ENCODE assay signal across 19 cellular contexts in genomic region chr1:66291047-66291864, GRCh38.
DNase-seq lines count a peak whose midpoint lies in the region; ATAC-seq and TF ChIP-seq lines count a peak whose summit lies in the region.
"Had no signal": no experiment of that assay in that cellular context is flagged by ENCODE, and none has a peak within 500 bp of the region (broad histone marks: within the 10 kb centered on the region; RNA-seq: fewer than 3 reads in every experiment).

No MANE protein-coding gene starts in this region.

- H3K4me3 ChIP-seq in MM.1S (ENCODE audit: low read length), result no peak overlapping the region
- H3K4me3 ChIP-seq in choroid plexus epithelial cell (ENCODE audit: low read depth, low read length), result no peak overlapping the region
- H3K4me3 ChIP-seq in smooth muscle cell, result no peak overlapping the region
- H3K4me3 ChIP-seq: HAP-1 had no signal

- H3K36me3 ChIP-seq in MM.1S (replicated peaks; ENCODE audit: insufficient read depth, low read length) (no peaks in the 10 kb centered on the region), smooth muscle cell (ENCODE audit: low read depth) (no peaks in the 10 kb centered on the region)
- H3K36me3 ChIP-seq: HAP-1, WERI-Rb-1 had no signal

- H3K9me3 ChIP-seq in MM.1S (replicated peaks; ENCODE audit: insufficient read depth, low read length) (no peaks in the 10 kb centered on the region), smooth muscle cell (replicated peaks; ENCODE audit: low read depth) (no peaks in the 10 kb centered on the region)
- H3K9me3 ChIP-seq: HAP-1 had no signal

- H4K20me1 ChIP-seq in MM.1S (ENCODE audit: insufficient read depth, low read length) (no peaks in the 10 kb centered on the region), smooth muscle cell (ENCODE audit: low read depth) (no peaks in the 10 kb centered on the region)

- no peaks in the 10 kb centered on the region for H3K27me3 Mint-ChIP-seq in T-helper 1 cell treated with Interleukin-12 subunit alpha and Interleukin-12 subunit beta and Interleukin-4 antibody, amounts not matched to agents 30 μg/mL and 1 μg/mL, for 36 hours (ENCODE audit: low read depth)

- no peaks in the 10 kb centered on the region for H3F3A ChIP-seq in MM.1S (ENCODE audit: insufficient read depth, low read length)
- H3F3A ChIP-seq in smooth muscle cell (ENCODE audit: low read depth), result no peaks in the 10 kb centered on the region

- peaks cover 7% of the 10 kb centered on the region for H3K36me3 Mint-ChIP-seq in T-helper 1 cell treated with Interleukin-12 subunit alpha and Interleukin-12 subunit beta and Interleukin-4 antibody, amounts not matched to agents 30 μg/mL and 1 μg/mL, for 36 hours (ENCODE audit: low read depth)

- 82% methylated on average over 2 of the region's 2 CpGs for WGBS in smooth muscle cell (ENCODE audit: low lambda C conversion rate)

- H3K4me3 Mint-ChIP-seq in T-helper 1 cell treated with Interleukin-12 subunit alpha and Interleukin-12 subunit beta and Interleukin-4 antibody, amounts not matched to agents 30 μg/mL and 1 μg/mL, for 36 hours, result no peak overlapping the region
- H3K4me3 Mint-ChIP-seq: activated CD8-positive, alpha-beta T cell treated with anti-CD3 and anti-CD28 coated beads, Interleukin-2, amount 10 ng/mL, durations not matched to agents 7 days and 5 days; neural crest cell had no signal

- H3K4me1 ChIP-seq in MM.1S (ENCODE audit: low read length), result 0 out of 2 replicates have a peak, but pooled peaks cover 3% of the 10 kb centered on the region
- H3K4me1 ChIP-seq in smooth muscle cell (ENCODE audit: low read depth), result no peaks in the 10 kb centered on the region
- H3K4me1 ChIP-seq: HAP-1 had no signal

- no peaks in the 10 kb centered on the region for H3K27me3 ChIP-seq in MM.1S (replicated peaks; ENCODE audit: insufficient read depth, low read length)
- H3K27me3 ChIP-seq in smooth muscle cell (ENCODE audit: low read depth), result no peaks in the 10 kb centered on the region

- no peaks in the 10 kb centered on the region for H3K9me3 Mint-ChIP-seq in T-helper 1 cell treated with Interleukin-12 subunit alpha and Interleukin-12 subunit beta and Interleukin-4 antibody, amounts not matched to agents 30 μg/mL and 1 μg/mL, for 36 hours
- H3K9me3 Mint-ChIP-seq: neural crest cell had no signal

- no peak overlapping the region for H3K27ac ChIP-seq in MM.1S (ENCODE audit: low read length)
- H3K27ac ChIP-seq in smooth muscle cell (ENCODE audit: low read depth), result peak overlapping the region; percentile 65
- H3K27ac ChIP-seq: WERI-Rb-1 had no signal

- H3K9ac ChIP-seq in MM.1S (ENCODE audit: low read length), result no peak overlapping the region
- no peak overlapping the region for H3K9ac ChIP-seq in smooth muscle cell (ENCODE audit: low read depth)

- H3K4me1 Mint-ChIP-seq in T-helper 1 cell treated with Interleukin-12 subunit alpha and Interleukin-12 subunit beta and Interleukin-4 antibody, amounts not matched to agents 30 μg/mL and 1 μg/mL, for 36 hours (ENCODE audit: low read depth), result peaks cover 36% of the 10 kb centered on the region

- H3K27ac Mint-ChIP-seq in T-helper 1 cell treated with Interleukin-12 subunit alpha and Interleukin-12 subunit beta and Interleukin-4 antibody, amounts not matched to agents 30 μg/mL and 1 μg/mL, for 36 hours, result peak overlapping the region; percentile 31
- H3K27ac Mint-ChIP-seq: activated CD8-positive, alpha-beta T cell treated with anti-CD3 and anti-CD28 coated beads, Interleukin-2, amount 10 ng/mL, durations not matched to agents 7 days and 5 days had no signal

- H3K9me2 ChIP-seq in MM.1S (replicated peaks; ENCODE audit: insufficient read depth, low read length), result no peaks in the 10 kb centered on the region

- no peak overlapping the region for H3K4me2 ChIP-seq in MM.1S (ENCODE audit: low read depth, low read length)
- H3K4me2 ChIP-seq in smooth muscle cell, result peak overlapping the region; percentile 16

- no peaks in the 10 kb centered on the region for H3K79me2 ChIP-seq in MM.1S (ENCODE audit: low read length)
- H3K79me2 ChIP-seq in smooth muscle cell (ENCODE audit: low read depth), result no peaks in the 10 kb centered on the region

- DNase-seq in T-helper 1 cell, result no peak
- DNase-seq in MM.1S, result peak; percentile 23
- peak; percentile 39 for DNase-seq in choroid plexus epithelial cell (ENCODE audit: low read depth)
- no peak for DNase-seq in smooth muscle cell (lab: John Stamatoyannopoulos, UW; ENCODE audit: unreplicated experiment)
- no peak for DNase-seq in activated CD8-positive, alpha-beta memory T cell treated with anti-CD3 and anti-CD28 coated beads for 24 hours
- no peak for DNase-seq in NCI-H526 treated with DMSO at 0.1 percent for 48 hours (lab: John Stamatoyannopoulos, UW)
- DNase-seq: activated CD8-positive, alpha-beta T cell treated with anti-CD3 and anti-CD28 coated beads, Interleukin-2, amount 10 ng/mL, durations not matched to agents 7 days and 5 days; cortex of kidney; head of caudate nucleus; islet precursor cell; NCI-H187; NCI-H524; SW 1271; WERI-Rb-1 had no signal

- ATAC-seq in HG03457 (IDR thresholded peaks at IDR 0.05; ENCODE audit: unreplicated experiment), result no peak
- ATAC-seq: activated CD8-positive, alpha-beta T cell treated with anti-CD3 and anti-CD28 coated beads, Interleukin-2, amount 10 ng/mL, durations not matched to agents 7 days and 5 days; Panc1 had no signal

- H2AFZ ChIP-seq in MM.1S (ENCODE audit: low read length) (no peak overlapping the region), smooth muscle cell (ENCODE audit: low read depth) (no peak overlapping the region)

- TF ChIP-seq CTCF in MM.1S (IDR thresholded peaks at IDR 0.05; ENCODE audit: low read length) (no peak), choroid plexus epithelial cell (conservative IDR thresholded peaks at IDR 0.05; ENCODE audit: low read depth, low read length) (no peak), smooth muscle cell (IDR thresholded peaks at IDR 0.05; ENCODE audit: borderline replicate concordance, insufficient read depth, poor library complexity, severe bottlenecking) (no peak)

Comparison
In these comparisons a context has a peak if more than half of its experiments do, and no peak if none do; other contexts are left out.
1. DNase-seq: peak in MM.1S (single experiment) and choroid plexus epithelial cell (single experiment); none in T-helper 1 cell (0 of 5), smooth muscle cell (single experiment), activated CD8-positive, alpha-beta memory T cell treated with anti-CD3 and anti-CD28 coated beads for 24 hours (single experiment) and NCI-H526 treated with DMSO at 0.1 percent for 48 hours (single experiment).